ENCODE assay signal across 15 cellular contexts in the genomic region with DNA sequence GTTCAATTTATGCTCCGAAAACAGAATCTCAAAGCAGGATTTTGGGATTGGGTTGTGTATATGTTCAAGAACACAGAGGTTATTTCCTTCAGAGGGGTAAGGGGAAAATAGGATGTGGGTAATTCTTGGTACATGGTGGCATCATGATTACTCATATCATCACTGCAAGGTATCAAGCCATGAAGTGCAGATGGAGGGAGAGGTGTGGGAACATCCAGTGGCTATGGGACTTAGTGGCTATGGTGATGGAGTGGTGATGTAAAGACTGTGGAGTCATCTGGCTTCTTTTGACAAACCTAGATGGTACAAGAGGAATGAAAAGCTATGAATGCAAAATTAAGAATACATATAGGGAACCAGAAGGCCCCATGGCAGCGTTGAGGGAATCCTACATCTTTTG.
A peak's percentile ranks its signal among the peaks of the same experiment; 100 is the strongest.
DNase-seq lines count a peak whose midpoint lies in the region; ATAC-seq and TF ChIP-seq lines count a peak whose summit lies in the region.
"Had no signal": no experiment of that assay in that cellular context is flagged by ENCODE, and none has a peak within 500 bp of the region (broad histone marks: within the 10 kb centered on the region; RNA-seq: fewer than 3 reads in every experiment).

No MANE protein-coding gene starts in this region.

- H3K36me3 Mint-ChIP-seq in brain (no peaks in the 10 kb centered on the region), nephron (ENCODE audit: low read depth) (no peaks in the 10 kb centered on the region)

- ATAC-seq in stimulated activated naive CD8-positive, alpha-beta T cell treated with anti-CD3 and anti-CD28 coated beads, Interleukin-15, amount 100 ng/mL, for 72 hours, result peak; percentile 39
- no peak for ATAC-seq in stimulated activated naive CD8-positive, alpha-beta T cell treated with anti-CD3 and anti-CD28 coated beads, Interleukin-15, Interleukin-2, amounts not matched to agents 100 U/mL and 50 U/mL, for 24 hours
- no peak for ATAC-seq in GM19035 (IDR thresholded peaks at IDR 0.05; ENCODE audit: unreplicated experiment)
- ATAC-seq: A549, GM23338 had no signal

- no peaks in the 10 kb centered on the region for H3K27me3 Mint-ChIP-seq in stimulated activated naive CD8-positive, alpha-beta T cell treated with anti-CD3 and anti-CD28 coated beads, Interleukin-15, amount 100 ng/mL, for 72 hours
- H3K27me3 Mint-ChIP-seq in brain (no peaks in the 10 kb centered on the region), nephron (ENCODE audit: low read depth) (peaks cover 7% of the 10 kb centered on the region)

- no peak overlapping the region for H3K4me3 Mint-ChIP-seq in stimulated activated naive CD8-positive, alpha-beta T cell treated with anti-CD3 and anti-CD28 coated beads, Interleukin-15, amount 100 ng/mL, for 72 hours
- H3K4me3 Mint-ChIP-seq in brain (peak overlapping the region in 1 of 5 experiments; percentile 25), nephron (no peak overlapping the region)
- H3K4me3 Mint-ChIP-seq: CD4-positive, alpha-beta T cell; GM23338 had no signal

- H3K9me3 Mint-ChIP-seq in stimulated activated naive CD8-positive, alpha-beta T cell treated with anti-CD3 and anti-CD28 coated beads, Interleukin-15, amount 100 ng/mL, for 72 hours, result no peaks in the 10 kb centered on the region
- H3K9me3 Mint-ChIP-seq in brain (no peaks in the 10 kb centered on the region), nephron (no peaks in the 10 kb centered on the region)
- H3K9me3 Mint-ChIP-seq: CD4-positive, alpha-beta T cell had no signal

- TF ChIP-seq CTCF in brain (conservative IDR thresholded peaks at IDR 0.05), result no peak
- no peak for TF ChIP-seq CTCF in nephron (IDR thresholded peaks at IDR 0.05; ENCODE audit: unreplicated experiment in 3 of 3)

- peak overlapping the region in 1 of 2 donors; percentile 79 for H3K27ac Mint-ChIP-seq in stimulated activated naive CD8-positive, alpha-beta T cell treated with anti-CD3 and anti-CD28 coated beads, Interleukin-15, amount 100 ng/mL, for 72 hours
- H3K27ac Mint-ChIP-seq in brain, result peak overlapping the region in 3 of 5 experiments; percentile 20 to 95 (median 49)
- peak overlapping the region; percentile 26 to 80 (median 28) for H3K27ac Mint-ChIP-seq in nephron
- H3K27ac Mint-ChIP-seq: CD4-positive, alpha-beta T cell; GM23338 had no signal

- no peak for DNase-seq in stimulated activated naive CD8-positive, alpha-beta T cell treated with anti-CD3 and anti-CD28 coated beads, Interleukin-15, amount 100 ng/mL, for 72 hours
- DNase-seq in stimulated activated naive CD8-positive, alpha-beta T cell treated with anti-CD3 and anti-CD28 coated beads, Interleukin-15, Interleukin-2, amounts not matched to agents 100 U/mL and 50 U/mL, for 24 hours, result no peak
- DNase-seq in DMS 273 treated with DMSO at 0.1 percent for 48 hours (lab: John Stamatoyannopoulos, UW), result no peak
- DNase-seq: AML-193; Caco-2; CD4-positive, alpha-beta T cell; DMS153; DMS79; GDM1; HCEC 1CT had no signal

- H3K4me1 Mint-ChIP-seq in stimulated activated naive CD8-positive, alpha-beta T cell treated with anti-CD3 and anti-CD28 coated beads, Interleukin-15, amount 100 ng/mL, for 72 hours, result peaks cover 6% of the 10 kb centered on the region
- peaks cover 4% of the 10 kb centered on the region for H3K4me1 Mint-ChIP-seq in brain
- peaks cover 17% of the 10 kb centered on the region for H3K4me1 Mint-ChIP-seq in nephron
- H3K4me1 Mint-ChIP-seq: GM23338 had no signal
